Comparison of ENCODE assay signal across 9 cellular contexts in genomic region chr9:109903515-109904138, GRCh38.
DNase-seq lines count a peak whose midpoint lies in the region; ATAC-seq, FAIRE-seq and TF ChIP-seq lines count a peak whose summit lies in the region.
"Had no signal": no experiment of that assay in that cellular context is flagged by ENCODE, and none has a peak within 500 bp of the region (broad histone marks: within the 10 kb centered on the region; RNA-seq: fewer than 3 reads in every experiment).

No MANE protein-coding gene starts in this region.

- no peak for TF ChIP-seq POLR2A in esophagus squamous epithelium (IDR thresholded peaks at IDR 0.05)

- TF ChIP-seq CTCF in HL-60 (IDR thresholded peaks at IDR 0.05; ENCODE audit: insufficient read depth, low read length): peak; percentile 71
- TF ChIP-seq CTCF in esophagus squamous epithelium (IDR thresholded peaks at IDR 0.05): peak; percentile 60 to 80 (median 68)
- peak; percentile 76 to 90 (median 84) for TF ChIP-seq CTCF in nephron (IDR thresholded peaks at IDR 0.05; ENCODE audit: unreplicated experiment in 3 of 3)

- H3K9me3 ChIP-seq in NT2/D1 (ENCODE audit: insufficient read depth, low read length) (no peaks in the 10 kb centered on the region), esophagus squamous epithelium (no peaks in the 10 kb centered on the region)

- H3K36me3 ChIP-seq in NT2/D1 (ENCODE audit: insufficient read depth, insufficient read length, low read length) (peaks cover 31% of the 10 kb centered on the region), esophagus squamous epithelium (no peaks in the 10 kb centered on the region)

- 3 to 6% methylated on average over 2 of the region's 2 CpGs for WGBS in esophagus squamous epithelium, 2 donors

- H3K27ac ChIP-seq in HL-60 (replicated peaks) (no peak overlapping the region), esophagus squamous epithelium (no peak overlapping the region)

- FAIRE-seq in urothelium cell line (lab: Jason Lieb, UNC): no peak

- ATAC-seq in GM18861 (IDR thresholded peaks at IDR 0.05; ENCODE audit: unreplicated experiment): no peak

- H3K36me3 Mint-ChIP-seq in nephron (ENCODE audit: low read depth): no peaks in the 10 kb centered on the region
- H3K36me3 Mint-ChIP-seq: activated naive CD8-positive, alpha-beta T cell had no signal

- H3K4me1 Mint-ChIP-seq in nephron: peaks cover 55% of the 10 kb centered on the region

- no peaks in the 10 kb centered on the region for H3K4me1 ChIP-seq in NT2/D1 (ENCODE audit: insufficient read depth, insufficient read length)
- peaks cover 0 to 17% (median 10%) of the 10 kb centered on the region in 3 donors for H3K4me1 ChIP-seq in esophagus squamous epithelium

- no peaks in the 10 kb centered on the region for H3K27me3 Mint-ChIP-seq in nephron (ENCODE audit: low read depth)
- H3K27me3 Mint-ChIP-seq: activated naive CD8-positive, alpha-beta T cell had no signal

- intact Hi-C loops in esophagus squamous epithelium (cut with DNase I): loop anchor here (5.0 kb wide), 2 partner anchors 154 to 249 kb away; no protein-coding TSS in a partner anchor

- DNase-seq in ELF-1 (ENCODE audit: low read depth, low spot score) (peak; percentile 47), HL-60 (ENCODE audit: low read depth in 1 of 2, low spot score in 1 of 2) (peak; percentile 47 to 76), NT2/D1 (ENCODE audit: low read depth, low spot score) (peak; percentile 60), activated T-cell treated with anti-CD3 and anti-CD28 coated beads for 24 hours (ENCODE audit: low read depth) (peak; percentile 48), esophagus squamous epithelium (lab: John Stamatoyannopoulos, UW) (no peak), urothelium cell line (ENCODE audit: low spot score) (peak; percentile 69)

- H3K27ac Mint-ChIP-seq in nephron: peak overlapping the region in 2 of 3 experiments; percentile 21 to 60
- H3K27ac Mint-ChIP-seq: activated naive CD8-positive, alpha-beta T cell had no signal

- no peak overlapping the region for H3K9ac ChIP-seq in NT2/D1 (ENCODE audit: insufficient read length, low read depth)

- H3K27me3 ChIP-seq in HL-60 (ENCODE audit: insufficient read depth, poor library complexity, severe bottlenecking) (no peaks in the 10 kb centered on the region), NT2/D1 (ENCODE audit: insufficient read depth, insufficient read length) (no peaks in the 10 kb centered on the region), esophagus squamous epithelium (no peaks in the 10 kb centered on the region)

- H3K4me3 Mint-ChIP-seq in nephron: no peak overlapping the region
- H3K4me3 Mint-ChIP-seq: activated naive CD8-positive, alpha-beta T cell had no signal

- no peak overlapping the region for H3K4me3 ChIP-seq in HL-60 (replicated peaks; ENCODE audit: insufficient read depth, low read length)
- no peak overlapping the region for H3K4me3 ChIP-seq in NT2/D1 (ENCODE audit: insufficient read length, low read depth)
- no peak overlapping the region for H3K4me3 ChIP-seq in esophagus squamous epithelium

- H3K9me3 Mint-ChIP-seq in nephron: no peaks in the 10 kb centered on the region
